ENCODE assay signal across 1 cellular context in genomic region chr1:200692321-200692720, GRCh38.
TF ChIP-seq lines count a peak whose summit lies in the region.

No MANE protein-coding gene starts in this region.

TF ChIP-seq in HEK293T, 16 proteins besides CTCF, POLR2A, EP300 and RAD21 (continued from another document):
- peak; percentile 89 for TF ChIP-seq PKNOX1 (IDR thresholded peaks at IDR 0.05)
